Comparison of ENCODE assay signal across 8 cellular contexts in genomic region chr3:152471814-152472605, GRCh38.
DNase-seq lines count a peak whose midpoint lies in the region; ATAC-seq, FAIRE-seq and TF ChIP-seq lines count a peak whose summit lies in the region.

No MANE protein-coding gene starts in this region.

- H3K9me3 ChIP-seq in transverse colon = no peaks in the 10 kb centered on the region

- no peaks in the 10 kb centered on the region for H3K27me3 ChIP-seq in transverse colon

- in situ Hi-C loops in transverse colon (cut with MboI; ENCODE audit: low pct_ligation_motif_present in 1 of 4, low pct_unique_long_range_greater_than_20kb in 1 of 4, low sequenced_read_pairs in 3 of 4) = no loop called here

- TF ChIP-seq CTCF in foreskin fibroblast (IDR thresholded peaks at IDR 0.05; ENCODE audit: low read depth, low read length) (peak; percentile 61), osteocyte (IDR thresholded peaks at IDR 0.05) (peak; percentile 77), transverse colon (IDR thresholded peaks at IDR 0.05) (peak; percentile 59 to 84 (median 74))

- H3K4me1 Mint-ChIP-seq in activated T-helper 17 cell treated with anti-CD3 and anti-CD28 coated beads, Interleukin-2, amount 50 U/mL, for 72 hours = peaks cover 12% of the 10 kb centered on the region
- no peaks in the 10 kb centered on the region for H3K4me1 Mint-ChIP-seq in osteocyte (ENCODE audit: unreplicated experiment)

- H3K27me3 Mint-ChIP-seq in activated T-helper 17 cell treated with anti-CD3 and anti-CD28 coated beads, Interleukin-2, amount 50 U/mL, for 72 hours = no peaks in the 10 kb centered on the region
- no peaks in the 10 kb centered on the region for H3K27me3 Mint-ChIP-seq in osteocyte (ENCODE audit: unreplicated experiment)

- no peak for TF ChIP-seq POLR2A in transverse colon (IDR thresholded peaks at IDR 0.05)

- no peaks in the 10 kb centered on the region for H3K9me3 Mint-ChIP-seq in activated T-helper 17 cell treated with anti-CD3 and anti-CD28 coated beads, Interleukin-2, amount 50 U/mL, for 72 hours
- no peaks in the 10 kb centered on the region for H3K9me3 Mint-ChIP-seq in osteocyte (ENCODE audit: unreplicated experiment)

- DNase-seq in COLO668 (lab: John Stamatoyannopoulos, UW; ENCODE audit: unreplicated experiment) (peak; percentile 19), RCC 7860 (ENCODE audit: low spot score) (peak; percentile 36), foreskin fibroblast (peak; percentile 42 to 80), osteocyte (ENCODE audit: extremely low spot score, unreplicated experiment) (no peak), transverse colon (peak; percentile 77)

- WGBS in transverse colon (ENCODE audit: low coverage in 1 of 2), 2 donors = 13 to 25% methylated on average over 12 to 15 of the region's 15 CpGs

- ATAC-seq in GM19372 (IDR thresholded peaks at IDR 0.05; ENCODE audit: low read depth, unreplicated experiment) = peak; percentile 57
- ATAC-seq in HG03571 (IDR thresholded peaks at IDR 0.05; ENCODE audit: unreplicated experiment) = peak; percentile 51
- peak; percentile 87 for ATAC-seq in activated T-helper 17 cell treated with anti-CD3 and anti-CD28 coated beads, Interleukin-2, amount 50 U/mL, for 72 hours (replicated peaks)

- TF ChIP-seq EP300 in transverse colon (IDR thresholded peaks at IDR 0.05; ENCODE audit: low read depth) = no peak

- H3K4me3 ChIP-seq in foreskin fibroblast (ENCODE audit: low read depth in 1 of 2, low read length in 2 of 2) (peak overlapping the region in 1 of 2 donors; percentile 19), transverse colon (peak overlapping the region in 1 of 4 donors; percentile 21)

- peak overlapping the region in 1 of 4 donors; percentile 47 for H3K27ac ChIP-seq in transverse colon

- peaks cover 0 to 9% (median 2%) of the 10 kb centered on the region in 4 donors for H3K4me1 ChIP-seq in transverse colon

- peak; percentile 36 for FAIRE-seq in RCC 7860 (lab: Jason Lieb, UNC)

- H3K27ac Mint-ChIP-seq in activated T-helper 17 cell treated with anti-CD3 and anti-CD28 coated beads, Interleukin-2, amount 50 U/mL, for 72 hours = peak overlapping the region; percentile 80
- no peak overlapping the region for H3K27ac Mint-ChIP-seq in osteocyte (ENCODE audit: unreplicated experiment)

- intact Hi-C loops in transverse colon (cut with DNase I; ENCODE audit: low total_unique reads) = no loop called here

- H3K36me3 ChIP-seq in transverse colon = no peaks in the 10 kb centered on the region

- H3K4me3 Mint-ChIP-seq in activated T-helper 17 cell treated with anti-CD3 and anti-CD28 coated beads, Interleukin-2, amount 50 U/mL, for 72 hours = peak overlapping the region; percentile 61
- peak overlapping the region; percentile 28 for H3K4me3 Mint-ChIP-seq in osteocyte (ENCODE audit: unreplicated experiment)

- H3K36me3 Mint-ChIP-seq in activated T-helper 17 cell treated with anti-CD3 and anti-CD28 coated beads, Interleukin-2, amount 50 U/mL, for 72 hours (ENCODE audit: low read depth) = peaks cover 4% of the 10 kb centered on the region
- H3K36me3 Mint-ChIP-seq in osteocyte (ENCODE audit: unreplicated experiment) = peaks cover 5% of the 10 kb centered on the region
